8 cellular contexts compared by ENCODE assay signal in genomic region chr2:181456660-181457120, GRCh38. TPM values are rescaled to one million over a fixed set of nuclear protein-coding genes. Genes with fewer than 3 reads are reported as not detected.
DNase-seq lines count a peak whose midpoint lies in the region; ATAC-seq and TF ChIP-seq lines count a peak whose summit lies in the region.

No MANE protein-coding gene starts in this region.

- H3K27ac ChIP-seq in neural cell (ENCODE audit: low read length) (no peak overlapping the region), thyroid gland (peak overlapping the region in 1 of 3 donors; percentile 58), caudate nucleus (ENCODE audit: low read depth, low read length) (no peak overlapping the region)

- no peaks in the 10 kb centered on the region for H3K79me2 ChIP-seq in neural cell (replicated peaks; ENCODE audit: insufficient read depth, low read length)

- H3K4me1 ChIP-seq in thyroid gland: peaks cover 0 to 12% of the 10 kb centered on the region in 2 donors

- peak overlapping the region; percentile 45 for H3K4me2 ChIP-seq in neural cell (ENCODE audit: low read length)

- H3K4me3 ChIP-seq in GM12865 (ENCODE audit: low read depth, low read length) (peak overlapping the region; percentile 95), HFF-Myc (replicated peaks; ENCODE audit: low read depth, low read length) (peak overlapping the region; percentile 84), neural cell (ENCODE audit: low read length) (peak overlapping the region; percentile 70), thyroid gland (replicated peaks in 1 of 3) (peak overlapping the region in 1 of 3 donors; percentile 34)

- TF ChIP-seq CTCF in GM12865 (IDR thresholded peaks at IDR 0.05; ENCODE audit: insufficient read depth, low read depth, low read length, missing control alignments): no peak
- no peak for TF ChIP-seq CTCF in HFF-Myc (IDR thresholded peaks at IDR 0.05; ENCODE audit: low read depth, low read length, missing control alignments)
- TF ChIP-seq CTCF in neural cell (IDR thresholded peaks at IDR 0.05; ENCODE audit: poor library complexity, severe bottlenecking): no peak
- no peak for TF ChIP-seq CTCF in thyroid gland (IDR thresholded peaks at IDR 0.05)

- H3K9ac ChIP-seq in neural cell (ENCODE audit: low read length): no peak overlapping the region

- H3K27me3 ChIP-seq in neural cell (ENCODE audit: insufficient read depth, low read depth, low read length) (peaks cover 45% of the 10 kb centered on the region), thyroid gland (peaks cover 3% of the 10 kb centered on the region)

- TF ChIP-seq RAD21 in neural cell (conservative IDR thresholded peaks at IDR 0.05): no peak

- H3K9me3 ChIP-seq in neural cell (ENCODE audit: low read length) (no peaks in the 10 kb centered on the region), thyroid gland (no peaks in the 10 kb centered on the region)

- intact Hi-C loops in thyroid gland (cut with DNase I): no loop called here

- peak; percentile 83 for ATAC-seq in esophagus mucosa

- no peak for TF ChIP-seq POLR2A in thyroid gland (IDR thresholded peaks at IDR 0.05)

- H3F3A ChIP-seq in neural cell (ENCODE audit: insufficient read depth, low read length, poor library complexity, severe bottlenecking): no peaks in the 10 kb centered on the region

- WGBS in thyroid gland, 2 donors: 5 to 7% methylated on average over 17 of the region's 17 CpGs

- TF ChIP-seq EP300 in neural cell (conservative IDR thresholded peaks at IDR 0.05; ENCODE audit: poor library complexity, severe bottlenecking): no peak

- H3K9me2 ChIP-seq in neural cell (ENCODE audit: insufficient read depth, low read length): no peaks in the 10 kb centered on the region

- no peaks in the 10 kb centered on the region for H3K36me3 ChIP-seq in neural cell (ENCODE audit: insufficient read depth, low read length)
- no peaks in the 10 kb centered on the region for H3K36me3 ChIP-seq in thyroid gland

- DNase-seq in GM12865 (ENCODE audit: low read depth) (peak; percentile 95), HFF-Myc (ENCODE audit: extremely low read depth, low read depth) (no peak), NAMALWA (ENCODE audit: low spot score) (peak; percentile 91), thyroid gland (peak; percentile 9 to 32), caudate nucleus (lab: John Stamatoyannopoulos, UW) (no peak)
- DNase-seq in activated CD8-positive, alpha-beta memory T cell treated with anti-CD3 and anti-CD28 coated beads for 4 hours (ENCODE audit: low read depth in 2 of 2): peak; percentile 48 to 53

- H4K20me1 ChIP-seq in neural cell (ENCODE audit: insufficient read depth): no peaks in the 10 kb centered on the region

- peak overlapping the region; percentile 11 for H2AFZ ChIP-seq in neural cell (ENCODE audit: low read depth, low read length)

TF ChIP-seq in neural cell, 6 proteins besides CTCF, POLR2A, EP300 and RAD21:
- no peak for TF ChIP-seq EZH2 (IDR thresholded peaks at IDR 0.05; ENCODE audit: borderline replicate concordance, insufficient read depth, low read length, poor library complexity, severe bottlenecking)
- no peak for TF ChIP-seq MXI1 (conservative IDR thresholded peaks at IDR 0.05; ENCODE audit: poor library complexity, severe bottlenecking)
- no peak for TF ChIP-seq TAF1 (IDR thresholded peaks at IDR 0.05; ENCODE audit: low read depth)
- TF ChIP-seq REST (IDR thresholded peaks at IDR 0.05; ENCODE audit: borderline replicate concordance): no peak
- TF ChIP-seq SMC3 (conservative IDR thresholded peaks at IDR 0.05; ENCODE audit: poor library complexity): no peak
- no peak for TF ChIP-seq POLR2AphosphoS5 (IDR thresholded peaks at IDR 0.05)
TF ChIP-seq in neural cell: peak in this region for 0.

RNA-seq across cellular contexts. Expression of gene ITGA4, which starts 0.5 kb away (rescaled TPM):
- 1.3 TPM for total RNA-seq in esophagus mucosa
- polyA plus RNA-seq in neural cell: 0.40 TPM in 1 of 2 replicates, not detected in the other
- polyA minus RNA-seq in neural cell: not detected in 2 replicates
- 1 to 10 TPM; 2.0 to 7.8 (median 6.0) TPM for total RNA-seq in thyroid gland

Comparison
In these comparisons a context has a peak if more than half of its experiments do, and no peak if none do; other contexts are left out.
1. DNase-seq: peak in GM12865 (single experiment), NAMALWA (single experiment), activated CD8-positive, alpha-beta memory T cell treated with anti-CD3 and anti-CD28 coated beads for 4 hours (2 of 2) and thyroid gland (2 of 2); none in HFF-Myc (single experiment) and caudate nucleus (0 of 61).